ENCODE assay signal across 1 cellular context in the genomic region with DNA sequence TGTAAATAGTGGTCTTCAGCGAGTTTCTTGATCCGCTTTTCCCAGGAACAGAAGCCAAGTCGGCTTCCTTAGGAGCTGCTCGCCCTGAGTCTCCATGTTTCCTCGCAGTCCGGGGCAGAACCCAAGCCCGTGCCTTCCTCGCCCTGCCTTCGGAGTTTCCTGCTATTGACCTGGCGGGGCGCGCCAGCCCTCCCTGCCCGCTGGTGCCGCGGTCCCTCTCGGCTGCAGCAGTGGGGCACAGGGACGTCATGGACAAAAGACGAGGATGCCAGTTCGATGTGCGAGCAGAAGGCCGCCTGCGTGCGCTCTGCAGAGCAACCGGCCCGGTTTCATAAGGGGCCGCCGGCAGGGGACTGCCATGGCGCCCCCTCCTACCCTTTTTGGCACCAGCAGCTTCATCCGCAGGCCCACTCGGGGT.
TF ChIP-seq lines count a peak whose summit lies in the region.

No MANE protein-coding gene starts in this region.

TF ChIP-seq in H1, 55 proteins besides CTCF, POLR2A, EP300 and RAD21 (continued from another document):
- TF ChIP-seq, protein P1, sequence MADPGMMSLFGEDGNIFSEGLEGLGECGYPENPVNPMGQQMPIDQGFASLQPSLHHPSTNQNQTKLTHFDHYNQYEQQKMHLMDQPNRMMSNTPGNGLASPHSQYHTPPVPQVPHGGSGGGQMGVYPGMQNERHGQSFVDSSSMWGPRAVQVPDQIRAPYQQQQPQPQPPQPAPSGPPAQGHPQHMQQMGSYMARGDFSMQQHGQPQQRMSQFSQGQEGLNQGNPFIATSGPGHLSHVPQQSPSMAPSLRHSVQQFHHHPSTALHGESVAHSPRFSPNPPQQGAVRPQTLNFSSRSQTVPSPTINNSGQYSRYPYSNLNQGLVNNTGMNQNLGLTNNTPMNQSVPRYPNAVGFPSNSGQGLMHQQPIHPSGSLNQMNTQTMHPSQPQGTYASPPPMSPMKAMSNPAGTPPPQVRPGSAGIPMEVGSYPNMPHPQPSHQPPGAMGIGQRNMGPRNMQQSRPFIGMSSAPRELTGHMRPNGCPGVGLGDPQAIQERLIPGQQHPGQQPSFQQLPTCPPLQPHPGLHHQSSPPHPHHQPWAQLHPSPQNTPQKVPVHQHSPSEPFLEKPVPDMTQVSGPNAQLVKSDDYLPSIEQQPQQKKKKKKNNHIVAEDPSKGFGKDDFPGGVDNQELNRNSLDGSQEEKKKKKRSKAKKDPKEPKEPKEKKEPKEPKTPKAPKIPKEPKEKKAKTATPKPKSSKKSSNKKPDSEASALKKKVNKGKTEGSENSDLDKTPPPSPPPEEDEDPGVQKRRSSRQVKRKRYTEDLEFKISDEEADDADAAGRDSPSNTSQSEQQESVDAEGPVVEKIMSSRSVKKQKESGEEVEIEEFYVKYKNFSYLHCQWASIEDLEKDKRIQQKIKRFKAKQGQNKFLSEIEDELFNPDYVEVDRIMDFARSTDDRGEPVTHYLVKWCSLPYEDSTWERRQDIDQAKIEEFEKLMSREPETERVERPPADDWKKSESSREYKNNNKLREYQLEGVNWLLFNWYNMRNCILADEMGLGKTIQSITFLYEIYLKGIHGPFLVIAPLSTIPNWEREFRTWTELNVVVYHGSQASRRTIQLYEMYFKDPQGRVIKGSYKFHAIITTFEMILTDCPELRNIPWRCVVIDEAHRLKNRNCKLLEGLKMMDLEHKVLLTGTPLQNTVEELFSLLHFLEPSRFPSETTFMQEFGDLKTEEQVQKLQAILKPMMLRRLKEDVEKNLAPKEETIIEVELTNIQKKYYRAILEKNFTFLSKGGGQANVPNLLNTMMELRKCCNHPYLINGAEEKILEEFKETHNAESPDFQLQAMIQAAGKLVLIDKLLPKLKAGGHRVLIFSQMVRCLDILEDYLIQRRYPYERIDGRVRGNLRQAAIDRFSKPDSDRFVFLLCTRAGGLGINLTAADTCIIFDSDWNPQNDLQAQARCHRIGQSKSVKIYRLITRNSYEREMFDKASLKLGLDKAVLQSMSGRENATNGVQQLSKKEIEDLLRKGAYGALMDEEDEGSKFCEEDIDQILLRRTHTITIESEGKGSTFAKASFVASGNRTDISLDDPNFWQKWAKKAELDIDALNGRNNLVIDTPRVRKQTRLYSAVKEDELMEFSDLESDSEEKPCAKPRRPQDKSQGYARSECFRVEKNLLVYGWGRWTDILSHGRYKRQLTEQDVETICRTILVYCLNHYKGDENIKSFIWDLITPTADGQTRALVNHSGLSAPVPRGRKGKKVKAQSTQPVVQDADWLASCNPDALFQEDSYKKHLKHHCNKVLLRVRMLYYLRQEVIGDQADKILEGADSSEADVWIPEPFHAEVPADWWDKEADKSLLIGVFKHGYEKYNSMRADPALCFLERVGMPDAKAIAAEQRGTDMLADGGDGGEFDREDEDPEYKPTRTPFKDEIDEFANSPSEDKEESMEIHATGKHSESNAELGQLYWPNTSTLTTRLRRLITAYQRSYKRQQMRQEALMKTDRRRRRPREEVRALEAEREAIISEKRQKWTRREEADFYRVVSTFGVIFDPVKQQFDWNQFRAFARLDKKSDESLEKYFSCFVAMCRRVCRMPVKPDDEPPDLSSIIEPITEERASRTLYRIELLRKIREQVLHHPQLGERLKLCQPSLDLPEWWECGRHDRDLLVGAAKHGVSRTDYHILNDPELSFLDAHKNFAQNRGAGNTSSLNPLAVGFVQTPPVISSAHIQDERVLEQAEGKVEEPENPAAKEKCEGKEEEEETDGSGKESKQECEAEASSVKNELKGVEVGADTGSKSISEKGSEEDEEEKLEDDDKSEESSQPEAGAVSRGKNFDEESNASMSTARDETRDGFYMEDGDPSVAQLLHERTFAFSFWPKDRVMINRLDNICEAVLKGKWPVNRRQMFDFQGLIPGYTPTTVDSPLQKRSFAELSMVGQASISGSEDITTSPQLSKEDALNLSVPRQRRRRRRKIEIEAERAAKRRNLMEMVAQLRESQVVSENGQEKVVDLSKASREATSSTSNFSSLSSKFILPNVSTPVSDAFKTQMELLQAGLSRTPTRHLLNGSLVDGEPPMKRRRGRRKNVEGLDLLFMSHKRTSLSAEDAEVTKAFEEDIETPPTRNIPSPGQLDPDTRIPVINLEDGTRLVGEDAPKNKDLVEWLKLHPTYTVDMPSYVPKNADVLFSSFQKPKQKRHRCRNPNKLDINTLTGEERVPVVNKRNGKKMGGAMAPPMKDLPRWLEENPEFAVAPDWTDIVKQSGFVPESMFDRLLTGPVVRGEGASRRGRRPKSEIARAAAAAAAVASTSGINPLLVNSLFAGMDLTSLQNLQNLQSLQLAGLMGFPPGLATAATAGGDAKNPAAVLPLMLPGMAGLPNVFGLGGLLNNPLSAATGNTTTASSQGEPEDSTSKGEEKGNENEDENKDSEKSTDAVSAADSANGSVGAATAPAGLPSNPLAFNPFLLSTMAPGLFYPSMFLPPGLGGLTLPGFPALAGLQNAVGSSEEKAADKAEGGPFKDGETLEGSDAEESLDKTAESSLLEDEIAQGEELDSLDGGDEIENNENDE (IDR thresholded peaks at IDR 0.05; ENCODE audit: insufficient replicate concordance, low read length), result no peak
- TF ChIP-seq POLR2AphosphoS5 (IDR thresholded peaks at IDR 0.05; ENCODE audit: low read depth, low read length) (peak; percentile 44; the same call in 1 of the 2 replicates), KDM1A (IDR thresholded peaks at IDR 0.05; ENCODE audit: borderline replicate concordance, low read length) (no peak), BCL11A (IDR thresholded peaks at IDR 0.05; ENCODE audit: low read depth in 2 of 2, low read length in 2 of 2) (no peak), JUN (IDR thresholded peaks at IDR 0.05; ENCODE audit: low read depth, low read length) (no peak), ZNF274 (IDR thresholded peaks at IDR 0.05; ENCODE audit: borderline replicate concordance, extremely low read depth, low read length) (no peak), SP1 (IDR thresholded peaks at IDR 0.05; ENCODE audit: low read depth, low read length) (no peak), CEBPB (IDR thresholded peaks at IDR 0.05; ENCODE audit: low read depth, low read length) (no peak), CHD1 (IDR thresholded peaks at IDR 0.05; ENCODE audit: low read depth, low read length) (no peak), EGR1 (IDR thresholded peaks at IDR 0.05; ENCODE audit: borderline replicate concordance, low read depth, low read length) (no peak), TCF12 (IDR thresholded peaks at IDR 0.05; ENCODE audit: low read depth, low read length) (no peak), TBP (IDR thresholded peaks at IDR 0.05; ENCODE audit: low read depth, low read length) (0 out of 2 replicates have a peak, but pooled peaks have one; percentile 45), SAP30 (IDR thresholded peaks at IDR 0.05; ENCODE audit: insufficient read depth, insufficient replicate concordance, low read length) (no peak), GTF2F1 (IDR thresholded peaks at IDR 0.05; ENCODE audit: borderline replicate concordance, low read depth, low read length) (no peak), ASH2L (IDR thresholded peaks at IDR 0.05; ENCODE audit: low read length) (peak; percentile 56), KDM4A (IDR thresholded peaks at IDR 0.05; ENCODE audit: low read depth, low read length, severe bottlenecking) (no peak), TAF7 (optimal IDR thresholded peaks at IDR 0.05; ENCODE audit: borderline replicate concordance, low read depth, low read length) (peak; percentile 25), NANOG (IDR thresholded peaks at IDR 0.05; ENCODE audit: insufficient read depth, low read depth, low read length, poor library complexity, severe bottlenecking) (no peak), SP4 (IDR thresholded peaks at IDR 0.05; ENCODE audit: low read length) (no peak), SIX5 (IDR thresholded peaks at IDR 0.05; ENCODE audit: low read depth, low read length) (no peak), JUND (IDR thresholded peaks at IDR 0.05; ENCODE audit: low read length) (no peak), YY1 (IDR thresholded peaks at IDR 0.05; ENCODE audit: low read depth, low read length) (peak; percentile 53; the same call in 1 of the 2 replicates), TAF1 (IDR thresholded peaks at IDR 0.05; ENCODE audit: low read depth, low read length) (peak; percentile 24), BACH1 (IDR thresholded peaks at IDR 0.05; ENCODE audit: low read length) (no peak), EZH2 (IDR thresholded peaks at IDR 0.05; ENCODE audit: low read depth, low read length, severe bottlenecking) (no peak), CBX8 (IDR thresholded peaks at IDR 0.05; ENCODE audit: borderline replicate concordance, low read depth, low read length) (no peak), MAFK (IDR thresholded peaks at IDR 0.05; ENCODE audit: low read depth, low read length) (no peak), HDAC2 (IDR thresholded peaks at IDR 0.05; ENCODE audit: borderline replicate concordance in 1 of 2, low read depth in 2 of 2, low read length in 2 of 2) (no peak), RBBP5 (IDR thresholded peaks at IDR 0.05; ENCODE audit: borderline replicate concordance, low read depth, low read length) (peak; percentile 52), RFX5 (IDR thresholded peaks at IDR 0.05; ENCODE audit: borderline replicate concordance, low read depth, low read length) (no peak), CHD2 (IDR thresholded peaks at IDR 0.05; ENCODE audit: low read length) (no peak), CREB1 (IDR thresholded peaks at IDR 0.05) (no peak), GABPA (IDR thresholded peaks at IDR 0.05; ENCODE audit: borderline replicate concordance, insufficient read depth, low read length) (no peak), NRF1 (IDR thresholded peaks at IDR 0.05; ENCODE audit: low read depth, low read length) (no peak), KDM5A (IDR thresholded peaks at IDR 0.05; ENCODE audit: low read length) (no peak), SIRT6 (IDR thresholded peaks at IDR 0.05; ENCODE audit: low read length) (no peak), RNF2 (IDR thresholded peaks at IDR 0.05; ENCODE audit: borderline replicate concordance, low read depth, low read length, missing control alignments, poor library complexity, severe bottlenecking) (no peak)
- TF ChIP-seq, protein P2, sequence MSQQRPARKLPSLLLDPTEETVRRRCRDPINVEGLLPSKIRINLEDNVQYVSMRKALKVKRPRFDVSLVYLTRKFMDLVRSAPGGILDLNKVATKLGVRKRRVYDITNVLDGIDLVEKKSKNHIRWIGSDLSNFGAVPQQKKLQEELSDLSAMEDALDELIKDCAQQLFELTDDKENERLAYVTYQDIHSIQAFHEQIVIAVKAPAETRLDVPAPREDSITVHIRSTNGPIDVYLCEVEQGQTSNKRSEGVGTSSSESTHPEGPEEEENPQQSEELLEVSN (IDR thresholded peaks at IDR 0.05), result peak; percentile 17; the same call in 1 of the 2 replicates
- TF ChIP-seq, protein P3, sequence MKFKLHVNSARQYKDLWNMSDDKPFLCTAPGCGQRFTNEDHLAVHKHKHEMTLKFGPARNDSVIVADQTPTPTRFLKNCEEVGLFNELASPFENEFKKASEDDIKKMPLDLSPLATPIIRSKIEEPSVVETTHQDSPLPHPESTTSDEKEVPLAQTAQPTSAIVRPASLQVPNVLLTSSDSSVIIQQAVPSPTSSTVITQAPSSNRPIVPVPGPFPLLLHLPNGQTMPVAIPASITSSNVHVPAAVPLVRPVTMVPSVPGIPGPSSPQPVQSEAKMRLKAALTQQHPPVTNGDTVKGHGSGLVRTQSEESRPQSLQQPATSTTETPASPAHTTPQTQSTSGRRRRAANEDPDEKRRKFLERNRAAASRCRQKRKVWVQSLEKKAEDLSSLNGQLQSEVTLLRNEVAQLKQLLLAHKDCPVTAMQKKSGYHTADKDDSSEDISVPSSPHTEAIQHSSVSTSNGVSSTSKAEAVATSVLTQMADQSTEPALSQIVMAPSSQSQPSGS (IDR thresholded peaks at IDR 0.05; ENCODE audit: low read length), result no peak
- TF ChIP-seq, protein P4, sequence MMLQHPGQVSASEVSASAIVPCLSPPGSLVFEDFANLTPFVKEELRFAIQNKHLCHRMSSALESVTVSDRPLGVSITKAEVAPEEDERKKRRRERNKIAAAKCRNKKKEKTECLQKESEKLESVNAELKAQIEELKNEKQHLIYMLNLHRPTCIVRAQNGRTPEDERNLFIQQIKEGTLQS (IDR thresholded peaks at IDR 0.05; ENCODE audit: insufficient read depth, low read depth, low read length), result no peak
